2 cellular contexts compared by ENCODE assay signal in genomic region chr4:131408102-131408501, GRCh38.
TF ChIP-seq lines count a peak whose summit lies in the region.

No MANE protein-coding gene starts in this region.

TF ChIP-seq in A549, 52 proteins besides CTCF, POLR2A, EP300 and RAD21 (continued from another document):
- TF ChIP-seq REST (IDR thresholded peaks at IDR 0.05), result no peak
- TF ChIP-seq ESRRA (IDR thresholded peaks at IDR 0.05; ENCODE audit: borderline replicate concordance, low read length), result no peak
- no peak for TF ChIP-seq SMC3 (IDR thresholded peaks at IDR 0.05)
- TF ChIP-seq EHMT2 (IDR thresholded peaks at IDR 0.05; ENCODE audit: low read depth), result no peak
- no peak for TF ChIP-seq ZFP36 (IDR thresholded peaks at IDR 0.05; ENCODE audit: borderline replicate concordance, partially characterized antibody)
- TF ChIP-seq USF2 (IDR thresholded peaks at IDR 0.05), result no peak
- no peak for TF ChIP-seq BHLHE40 (IDR thresholded peaks at IDR 0.05; ENCODE audit: low read depth, low read length)
- TF ChIP-seq RCOR1 (IDR thresholded peaks at IDR 0.05; ENCODE audit: low read depth, low read length), result no peak
- no peak for TF ChIP-seq EHF (CRISPR knock-in tag; IDR thresholded peaks at IDR 0.05)
- no peak for TF ChIP-seq ELK1 (IDR thresholded peaks at IDR 0.05; ENCODE audit: low read depth, low read length)
- no peak for TF ChIP-seq NPAS2 (CRISPR knock-in tag; IDR thresholded peaks at IDR 0.05; ENCODE audit: borderline replicate concordance)
- TF ChIP-seq HMGXB4 (CRISPR knock-in tag; IDR thresholded peaks at IDR 0.05; ENCODE audit: borderline replicate concordance), result no peak
- no peak for TF ChIP-seq HEYL (CRISPR knock-in tag; IDR thresholded peaks at IDR 0.05)
- TF ChIP-seq HES2 (IDR thresholded peaks at IDR 0.05), result no peak
- no peak for TF ChIP-seq ZNF302 (CRISPR knock-in tag; IDR thresholded peaks at IDR 0.05)

TF ChIP-seq in SK-N-SH treated with all-trans-retinoic acid at 6 μM for 48 hours, 23 proteins besides CTCF, POLR2A, EP300 and RAD21 (continued from another document):
- TF ChIP-seq CREB5 (CRISPR knock-in tag; IDR thresholded peaks at IDR 0.05; ENCODE audit: low read depth) (no peak), ARNTL (CRISPR knock-in tag; IDR thresholded peaks at IDR 0.05; ENCODE audit: borderline replicate concordance, low read depth) (no peak), TOX (CRISPR knock-in tag; IDR thresholded peaks at IDR 0.05; ENCODE audit: borderline replicate concordance) (no peak), ZFP3 (CRISPR knock-in tag; IDR thresholded peaks at IDR 0.05) (no peak), CSDC2 (CRISPR knock-in tag; IDR thresholded peaks at IDR 0.05) (no peak), ZC3H10 (CRISPR knock-in tag; IDR thresholded peaks at IDR 0.05) (no peak), BACH2 (CRISPR knock-in tag; IDR thresholded peaks at IDR 0.05; ENCODE audit: borderline replicate concordance) (no peak), ISL1 (CRISPR knock-in tag; IDR thresholded peaks at IDR 0.05) (no peak)
